Comparison of ENCODE assay signal across 11 cellular contexts in genomic region chr1:61054636-61055035, GRCh38. TPM values are rescaled to one million over a fixed set of nuclear protein-coding genes. Genes with fewer than 3 reads are reported as not detected.
DNase-seq lines count a peak whose midpoint lies in the region; ATAC-seq and TF ChIP-seq lines count a peak whose summit lies in the region.
"Had no signal": no experiment of that assay in that cellular context is flagged by ENCODE, and none has a peak within 500 bp of the region (broad histone marks: within the 10 kb centered on the region; RNA-seq: fewer than 3 reads in every experiment).

No MANE protein-coding gene starts in this region.

- H3K36me3 Mint-ChIP-seq in naive thymus-derived CD8-positive, alpha-beta T cell = no peaks in the 10 kb centered on the region

- no peak overlapping the region for H3K9ac ChIP-seq in duodenal mucosa (ENCODE audit: low read depth in 1 of 2, low read length in 2 of 2)

- peak overlapping the region in 3 of 12 donors; percentile 60 to 87 (median 82) for H3K4me3 ChIP-seq in heart left ventricle
- H3K4me3 ChIP-seq in duodenal mucosa (ENCODE audit: low read depth in 1 of 2, low read length in 2 of 2) = peak overlapping the region; percentile 63 to 65
- no peak overlapping the region for H3K4me3 ChIP-seq in uterus

- no peaks in the 10 kb centered on the region for H3K9me3 ChIP-seq in heart left ventricle
- H3K9me3 ChIP-seq in duodenal mucosa (ENCODE audit: control insufficient read depth in 1 of 2, low read length in 2 of 2) = no peaks in the 10 kb centered on the region
- H3K9me3 ChIP-seq in uterus = no peaks in the 10 kb centered on the region

- WGBS in heart left ventricle, 4 donors = 79 to 85% (median 80%) methylated on average over 11 of the region's 11 CpGs

- TF ChIP-seq CTCF in heart left ventricle (IDR thresholded peaks at IDR 0.05) (no peak), uterus (IDR thresholded peaks at IDR 0.05) (no peak)

- H3K27ac ChIP-seq in heart left ventricle (peak overlapping the region; percentile 82 to 99 (median 97)), duodenal mucosa (ENCODE audit: low read depth, low read length) (no peak overlapping the region), uterus (peak overlapping the region; percentile 68 to 92)

- H3K4me3 Mint-ChIP-seq in naive thymus-derived CD8-positive, alpha-beta T cell = peak overlapping the region; percentile 45 to 92 (median 84)

- H3K4me1 ChIP-seq in heart left ventricle (peaks cover 0 to 69% (median 38%) of the 10 kb centered on the region in 12 donors), duodenal mucosa (ENCODE audit: control insufficient read depth in 1 of 2, insufficient read depth in 2 of 2, low read length in 2 of 2) (peaks cover 23 to 29% of the 10 kb centered on the region in 2 donors), uterus (peaks cover 0 to 8% of the 10 kb centered on the region in 2 donors)

- H3K27me3 Mint-ChIP-seq in naive thymus-derived CD8-positive, alpha-beta T cell = peaks cover 11 to 61% (median 37%) of the 10 kb centered on the region in 5 donors

- TF ChIP-seq POLR2A in heart left ventricle (IDR thresholded peaks at IDR 0.05) (no peak), uterus (IDR thresholded peaks at IDR 0.05) (no peak)

- H3K36me3 ChIP-seq in heart left ventricle (no peaks in the 10 kb centered on the region), duodenal mucosa (ENCODE audit: control insufficient read depth in 1 of 2, insufficient read depth in 2 of 2, low read length in 2 of 2) (no peaks in the 10 kb centered on the region), uterus (no peaks in the 10 kb centered on the region)

- no peak for ATAC-seq in heart left ventricle
- no peak for ATAC-seq in left ventricle myocardium superior
- ATAC-seq in naive thymus-derived CD8-positive, alpha-beta T cell = no peak
- ATAC-seq: sciatic nerve had no signal

- DNase-seq in heart left ventricle (no peak), left ventricle myocardium superior (no peak), uterus (no peak), HT-29 (ENCODE audit: low spot score) (no peak), NOMO-1 treated with dmso at 0.1 percent for 144 hours (lab: John Stamatoyannopoulos, UW; ENCODE audit: unreplicated experiment) (no peak), RKO (ENCODE audit: low spot score) (no peak)
- no peak for DNase-seq in naive thymus-derived CD8-positive, alpha-beta T cell
- DNase-seq: kidney glomerular epithelial cell, T-helper 2 cell had no signal

- H3K9me3 Mint-ChIP-seq in naive thymus-derived CD8-positive, alpha-beta T cell = no peaks in the 10 kb centered on the region

- H3K27me3 ChIP-seq in heart left ventricle (peaks cover 0 to 10% (median 0%) of the 10 kb centered on the region in 9 donors), duodenal mucosa (ENCODE audit: control insufficient read depth in 1 of 2, insufficient read depth in 2 of 2, low read length in 2 of 2) (peaks cover 0 to 3% of the 10 kb centered on the region in 2 donors), uterus (no peaks in the 10 kb centered on the region)

- peaks cover 14 to 47% (median 38%) of the 10 kb centered on the region in 4 donors for H3K4me1 Mint-ChIP-seq in naive thymus-derived CD8-positive, alpha-beta T cell

- intact Hi-C loops in heart left ventricle (cut with DNase I) = loop anchor here (1.0 to 10.0 kb wide), 17 partner anchors 22 to 800 kb away; partner anchors contain the start of gene PATJ (in 1 of the 10)
- intact Hi-C loops in left ventricle myocardium superior (cut with micrococcal nuclease) = loop anchor here (5.0 to 10.0 kb wide), 2 partner anchors 283 to 530 kb away; no protein-coding TSS in a partner anchor
- intact Hi-C loops in uterus (cut with DNase I; ENCODE audit: low total_unique reads) = loop anchor here (10.0 kb wide), 1 partner anchor 400 kb away; no protein-coding TSS in a partner anchor

- POLR2A ChIA-PET in naive thymus-derived CD8-positive, alpha-beta T cell (lab: Charles Lee) = interaction anchor here (1.7 to 5.7 kb wide), 2 partner anchors 23 kb away, joined by 13 to 77 read pairs; no protein-coding TSS in a partner anchor

- peak overlapping the region in 1 of 10 donors; percentile 69 for H3K27ac Mint-ChIP-seq in naive thymus-derived CD8-positive, alpha-beta T cell

RNA-seq across cellular contexts. Expression of gene NFIA, which starts 27.7 kb away (rescaled TPM):
- 100 to 1,000 TPM in 2 of 9 donors, 10 to 100 TPM in 7; 76.6 to 121 (median 98.5) TPM for total RNA-seq in heart left ventricle
- polyA plus RNA-seq in heart left ventricle = 10 to 100 TPM; 12.7 to 24.3 TPM
- total RNA-seq in left ventricle myocardium superior = 102 TPM
- 1 to 10 TPM; 6.3 to 7.1 TPM for total RNA-seq in naive thymus-derived CD8-positive, alpha-beta T cell
- 1 to 10 TPM; 7.4 to 7.8 (median 7.6) TPM for polyA plus RNA-seq in naive thymus-derived CD8-positive, alpha-beta T cell
- 100 to 1,000 TPM in 1 of 4 donors, 10 to 100 TPM in 3; 49.2 to 116 (median 64.9) TPM for total RNA-seq in uterus
- total RNA-seq in HT-29 (2014; rRNA removed; shearing (Covaris generic)) = 12.3 and 15.9 TPM in 2 replicates

Comparison
In these comparisons a context has a peak if more than half of its experiments do, and no peak if none do; other contexts are left out.
1. H3K4me3 ChIP-seq: peak in duodenal mucosa (2 of 2); none in uterus (0 of 2).